In genomic region chr22:24083361-24083760, GRCh38 we compare ENCODE assay signal across 9 cellular contexts.
"Had no signal": no experiment of that assay in that cellular context is flagged by ENCODE, and none has a peak within 500 bp of the region (broad histone marks: within the 10 kb centered on the region; RNA-seq: fewer than 3 reads in every experiment).

No MANE protein-coding gene starts in this region.

- H3K9ac ChIP-seq: GM23248 had no signal

- H3K9me3 Mint-ChIP-seq: GM23338, H9, HFFc6 had no signal

- ATAC-seq: GM23338, HCT116 had no signal

- H3K4me1 Mint-ChIP-seq: GM23338 had no signal

- H3K4me2 ChIP-seq: GM23338 had no signal

- H3K4me1 ChIP-seq: HAP-1 had no signal

- H3K4me3 ChIP-seq: GM23248, GM23338, HAP-1 had no signal

- DNase-seq: GM23248, GOT3, H7, H9, HCEC 1CT, HFFc6 had no signal

- H3K27ac ChIP-seq: GM23248 had no signal

- H3K4me3 Mint-ChIP-seq: GM23338, H9, HFFc6 had no signal

- H2AFZ ChIP-seq: GM23248, GM23338 had no signal

- H3K27ac Mint-ChIP-seq: GM23338, HFFc6 had no signal

- H3K9me3 ChIP-seq: HAP-1 had no signal
